ENCODE assay signal across 15 cellular contexts in the genomic region with DNA sequence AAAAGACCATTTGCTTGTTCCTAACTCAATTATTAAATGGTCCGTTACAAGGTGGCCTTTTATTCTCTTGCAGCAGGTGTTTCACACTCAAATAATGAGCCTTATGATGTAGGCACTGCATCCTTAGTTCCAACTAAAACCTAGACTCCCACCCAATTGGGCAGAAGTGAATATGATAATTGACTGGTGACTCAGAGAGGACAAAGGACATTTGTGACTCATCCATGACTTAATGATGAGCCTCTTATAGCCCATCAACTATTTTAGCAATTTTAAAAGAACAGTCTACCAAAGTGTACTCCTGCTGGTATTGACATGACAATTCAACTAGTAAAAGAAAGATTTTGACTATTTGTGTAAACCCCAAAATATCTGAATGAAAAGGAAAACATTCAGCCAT.
DNase-seq lines count a peak whose midpoint lies in the region; ATAC-seq and TF ChIP-seq lines count a peak whose summit lies in the region.
"Had no signal": no experiment of that assay in that cellular context is flagged by ENCODE, and none has a peak within 500 bp of the region (broad histone marks: within the 10 kb centered on the region; RNA-seq: fewer than 3 reads in every experiment).

No MANE protein-coding gene starts in this region.

- TF ChIP-seq CTCF in fibroblast of lung (conservative IDR thresholded peaks at IDR 0.05 in 1 of 2, IDR thresholded peaks at IDR 0.05 in 1 of 2; ENCODE audit: low read depth in 1 of 2, low read length in 2 of 2), result no peak
- TF ChIP-seq CTCF in PC-9 (conservative IDR thresholded peaks at IDR 0.05), result no peak
- no peak for TF ChIP-seq CTCF in upper lobe of left lung (IDR thresholded peaks at IDR 0.05)

- BruUV-seq in PC-9 (replicated peaks; lab: Mats Ljungman, UMichigan), result no TSS peak

- no peaks in the 10 kb centered on the region for H3F3A ChIP-seq in PC-9 (ENCODE audit: insufficient read depth, low read depth)

- H3K27ac Mint-ChIP-seq in activated CD8-positive, alpha-beta memory T cell treated with anti-CD3 and anti-CD28 coated beads, Interleukin-2, amount 10 ng/mL, durations not matched to agents 7 days and 5 days, result no peak overlapping the region
- H3K27ac Mint-ChIP-seq: activated naive CD8-positive, alpha-beta T cell; activated T-helper 1 cell treated with anti-CD3 and anti-CD28 coated beads, Interleukin-12 subunit alpha, Interleukin-12 subunit beta, Interleukin-2, Interleukin-4 antibody, amounts not matched to agents 30 ng/mL and 10 ng/mL and 1 ng/mL, durations not matched to agents 14 hours and 24 hours and 36 hours; CD4-positive, alpha-beta T cell had no signal

- no peak for TF ChIP-seq EP300 in upper lobe of left lung (IDR thresholded peaks at IDR 0.05)

- H4K20me1 ChIP-seq in fibroblast of lung (ENCODE audit: control insufficient read depth, extremely low read depth, insufficient read depth, low read length) (no peaks in the 10 kb centered on the region), PC-9 (ENCODE audit: insufficient read depth) (no peaks in the 10 kb centered on the region)

- CTCF ChIA-PET in activated CD8-positive, alpha-beta memory T cell treated with anti-CD3 and anti-CD28 coated beads, Interleukin-2, amount 10 ng/mL, durations not matched to agents 7 days and 5 days (lab: Charles Lee), result no interaction called here
- CTCF ChIA-PET in PC-9 (lab: Charles Lee), result no interaction called here

- POLR2A ChIA-PET in PC-9 (lab: Charles Lee; ENCODE audit: unreplicated experiment), result no interaction called here

- no peaks in the 10 kb centered on the region for H3K4me1 Mint-ChIP-seq in activated CD8-positive, alpha-beta memory T cell treated with anti-CD3 and anti-CD28 coated beads, Interleukin-2, amount 10 ng/mL, durations not matched to agents 7 days and 5 days

- no peaks in the 10 kb centered on the region for H3K36me3 Mint-ChIP-seq in activated CD8-positive, alpha-beta memory T cell treated with anti-CD3 and anti-CD28 coated beads, Interleukin-2, amount 10 ng/mL, durations not matched to agents 7 days and 5 days
- H3K36me3 Mint-ChIP-seq: activated naive CD8-positive, alpha-beta T cell; brain had no signal

- H3K9me3 ChIP-seq in fibroblast of lung (ENCODE audit: control insufficient read depth, insufficient read depth, low read depth, low read length) (no peaks in the 10 kb centered on the region), PC-9 (ENCODE audit: insufficient read depth, low read depth) (no peaks in the 10 kb centered on the region), upper lobe of left lung (no peaks in the 10 kb centered on the region)

- H3K36me3 ChIP-seq in fibroblast of lung (ENCODE audit: control insufficient read depth, insufficient read depth, low read length), result no peaks in the 10 kb centered on the region
- H3K36me3 ChIP-seq in PC-9 (ENCODE audit: low read depth), result no peaks in the 10 kb centered on the region
- no peaks in the 10 kb centered on the region for H3K36me3 ChIP-seq in upper lobe of left lung

- intact Hi-C loops in PC-9 (cut with micrococcal nuclease; ENCODE audit: unreplicated experiment), result no loop called here

- H3K27ac ChIP-seq in fibroblast of lung (ENCODE audit: insufficient read depth, low read length) (no peak overlapping the region), PC-9 (no peak overlapping the region), upper lobe of left lung (no peak overlapping the region)
- H3K27ac ChIP-seq: KMS-11 had no signal

- H2AFZ ChIP-seq in fibroblast of lung (ENCODE audit: low read length), result no peak overlapping the region
- no peak overlapping the region for H2AFZ ChIP-seq in PC-9

- no peak overlapping the region for H3K4me2 ChIP-seq in fibroblast of lung (ENCODE audit: extremely low read depth, insufficient read depth, low read length)
- H3K4me2 ChIP-seq in PC-9, result no peak overlapping the region
- H3K4me2 ChIP-seq: KMS-11 had no signal

- H3K9me2 ChIP-seq in PC-9 (ENCODE audit: insufficient read depth), result no peaks in the 10 kb centered on the region

- H3K9me3 Mint-ChIP-seq in activated CD8-positive, alpha-beta memory T cell treated with anti-CD3 and anti-CD28 coated beads, Interleukin-2, amount 10 ng/mL, durations not matched to agents 7 days and 5 days (ENCODE audit: low read depth), result peaks cover 3% of the 10 kb centered on the region
- H3K9me3 Mint-ChIP-seq: brain had no signal

- H3K4me3 ChIP-seq in fibroblast of lung (replicated peaks in 1 of 4; ENCODE audit: control extremely low read depth in 1 of 4, insufficient read depth in 1 of 4, low read depth in 3 of 4, low read length in 4 of 4) (no peak overlapping the region), PC-9 (no peak overlapping the region), upper lobe of left lung (no peak overlapping the region)

- WGBS in upper lobe of left lung, 2 donors, result 0 to 37% methylated on average over 1 of the region's 1 CpG

- no peak overlapping the region for H3K4me3 Mint-ChIP-seq in activated CD8-positive, alpha-beta memory T cell treated with anti-CD3 and anti-CD28 coated beads, Interleukin-2, amount 10 ng/mL, durations not matched to agents 7 days and 5 days
- H3K4me3 Mint-ChIP-seq: activated naive CD8-positive, alpha-beta T cell; activated T-helper 1 cell treated with anti-CD3 and anti-CD28 coated beads, Interleukin-12 subunit alpha, Interleukin-12 subunit beta, Interleukin-2, Interleukin-4 antibody, amounts not matched to agents 30 ng/mL and 10 ng/mL and 1 ng/mL, durations not matched to agents 14 hours and 24 hours and 36 hours; brain; CD4-positive, alpha-beta T cell had no signal

- ATAC-seq in activated CD8-positive, alpha-beta memory T cell treated with anti-CD3 and anti-CD28 coated beads, Interleukin-2, amount 10 ng/mL, durations not matched to agents 7 days and 5 days, result no peak
- no peak for ATAC-seq in upper lobe of left lung (ENCODE audit: low FRiP score in 2 of 2)

- no peaks in the 10 kb centered on the region for H3K27me3 Mint-ChIP-seq in activated CD8-positive, alpha-beta memory T cell treated with anti-CD3 and anti-CD28 coated beads, Interleukin-2, amount 10 ng/mL, durations not matched to agents 7 days and 5 days
- H3K27me3 Mint-ChIP-seq: activated naive CD8-positive, alpha-beta T cell; brain; CD4-positive, alpha-beta T cell had no signal

- H3K79me2 ChIP-seq in fibroblast of lung (ENCODE audit: control insufficient read depth, insufficient read depth, low read length), result no peaks in the 10 kb centered on the region
- no peaks in the 10 kb centered on the region for H3K79me2 ChIP-seq in PC-9 (ENCODE audit: low read depth)

- H3K4me1 ChIP-seq in fibroblast of lung (ENCODE audit: control insufficient read depth, extremely low read depth, insufficient read depth, low read length) (no peaks in the 10 kb centered on the region), PC-9 (replicated peaks; ENCODE audit: insufficient read depth) (no peaks in the 10 kb centered on the region), upper lobe of left lung (no peaks in the 10 kb centered on the region)

- H3K27me3 ChIP-seq in fibroblast of lung (ENCODE audit: control insufficient read depth, insufficient read depth, low read length), result no peaks in the 10 kb centered on the region
- H3K27me3 ChIP-seq in PC-9 (ENCODE audit: insufficient read depth, low read depth), result no peaks in the 10 kb centered on the region
- H3K27me3 ChIP-seq in upper lobe of left lung, result no peaks in the 10 kb centered on the region

- DNase-seq in DMS53 (lab: John Stamatoyannopoulos, UW) (peak; percentile 82), NCI-H146 (lab: John Stamatoyannopoulos, UW) (peak; percentile 95), NCI-H774 (lab: John Stamatoyannopoulos, UW) (peak; percentile 89), fibroblast of lung (ENCODE audit: low read depth in 2 of 2) (peak; percentile 19 to 24), PC-9 (no peak), hypothalamus (lab: John Stamatoyannopoulos, UW) (no peak), upper lobe of left lung (no peak)
- no peak for DNase-seq in activated CD8-positive, alpha-beta memory T cell treated with anti-CD3 and anti-CD28 coated beads, Interleukin-2, amount 10 ng/mL, durations not matched to agents 7 days and 5 days
- DNase-seq: CD4-positive, alpha-beta T cell; cortex of kidney; stimulated activated naive CD4-positive, alpha-beta T cell had no signal

- H3K9ac ChIP-seq in fibroblast of lung (ENCODE audit: insufficient read depth, low read length), result no peak overlapping the region
- H3K9ac ChIP-seq: KMS-11 had no signal

- no peak for TF ChIP-seq POLR2A in upper lobe of left lung (IDR thresholded peaks at IDR 0.05)

Comparison
In these comparisons a context has a peak if more than half of its experiments do, and no peak if none do; other contexts are left out.
1. DNase-seq: peak in DMS53 (single experiment), NCI-H146 (single experiment), NCI-H774 (single experiment) and fibroblast of lung (2 of 2); none in activated CD8-positive, alpha-beta memory T cell treated with anti-CD3 and anti-CD28 coated beads, Interleukin-2, amount 10 ng/mL, durations not matched to agents 7 days and 5 days (single experiment), PC-9 (0 of 2), hypothalamus (0 of 51) and upper lobe of left lung (0 of 2).